Comparison of ENCODE assay signal across 7 cellular contexts in the genomic region with DNA sequence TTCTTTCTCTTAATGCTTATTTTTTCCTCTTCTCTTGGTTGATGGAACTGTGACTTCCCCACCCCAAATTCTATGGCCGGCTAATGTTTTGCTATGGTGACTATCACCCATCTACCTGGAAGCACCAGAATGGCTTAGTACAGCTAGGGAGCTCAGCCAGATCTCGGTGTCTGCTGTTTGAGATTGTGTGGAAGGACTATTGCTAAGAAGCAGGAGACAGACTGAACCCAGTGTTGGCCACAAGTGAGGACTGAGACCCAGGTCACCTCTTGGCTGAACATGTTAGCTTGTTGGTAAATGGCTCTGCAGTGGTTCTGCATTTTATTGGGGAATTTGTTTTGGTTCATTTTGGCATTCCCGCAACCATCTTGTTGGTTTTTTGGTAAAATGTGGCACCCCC. TPM values are rescaled to one million over a fixed set of nuclear protein-coding genes. Genes with fewer than 3 reads are reported as not detected.
DNase-seq lines count a peak whose midpoint lies in the region; ATAC-seq and TF ChIP-seq lines count a peak whose summit lies in the region.

No MANE protein-coding gene starts in this region.

- peak overlapping the region; percentile 88 for H3K27ac Mint-ChIP-seq in activated CD4-positive, alpha-beta memory T cell treated with anti-CD3 and anti-CD28 coated beads, Interleukin-2, amount 10 ng/mL, durations not matched to agents 7 days and 5 days
- H3K27ac Mint-ChIP-seq in stimulated activated naive CD8-positive, alpha-beta T cell treated with anti-CD3 and anti-CD28 coated beads, Interleukin-15, amount 100 ng/mL, for 72 hours = peak overlapping the region; percentile 87 to 94

- peaks cover 17% of the 10 kb centered on the region for H3K36me3 Mint-ChIP-seq in activated CD4-positive, alpha-beta memory T cell treated with anti-CD3 and anti-CD28 coated beads, Interleukin-2, amount 10 ng/mL, durations not matched to agents 7 days and 5 days (ENCODE audit: low read depth)

- POLR2A ChIA-PET in HEK293 (lab: Yijun Ruan, JAX) = interaction anchor here (0.6 to 4.9 kb wide), 13 partner anchors 9 to 288 kb away, joined by 3 to 39 read pairs (median 4); no protein-coding TSS in a partner anchor
- POLR2A ChIA-PET in activated CD4-positive, alpha-beta memory T cell treated with anti-CD3 and anti-CD28 coated beads, Interleukin-2, amount 10 ng/mL, durations not matched to agents 7 days and 5 days (lab: Charles Lee) = interaction anchor here (1.2 to 5.9 kb wide), 8 partner anchors 8 to 160 kb away, joined by 3 to 42 read pairs (median 4); no protein-coding TSS in a partner anchor

- peaks cover 17% of the 10 kb centered on the region for H3K4me1 ChIP-seq in HEK293 (ENCODE audit: control insufficient read depth, insufficient read depth, low read length)
- H3K4me1 ChIP-seq in hepatocyte (ENCODE audit: insufficient read depth) = peaks cover 33% of the 10 kb centered on the region

- H3K27me3 ChIP-seq in hepatocyte = no peaks in the 10 kb centered on the region

- H3K4me3 Mint-ChIP-seq in activated CD4-positive, alpha-beta memory T cell treated with anti-CD3 and anti-CD28 coated beads, Interleukin-2, amount 10 ng/mL, durations not matched to agents 7 days and 5 days = peak overlapping the region; percentile 81
- peak overlapping the region; percentile 87 to 91 for H3K4me3 Mint-ChIP-seq in stimulated activated naive CD8-positive, alpha-beta T cell treated with anti-CD3 and anti-CD28 coated beads, Interleukin-15, amount 100 ng/mL, for 72 hours

- 47% methylated on average over 3 of the region's 3 CpGs for WGBS in hepatocyte (ENCODE audit: low lambda C conversion rate, missing lambda C conversion rate)

- TF ChIP-seq CTCF in HEK293 (tag by site-specific recombination; IDR thresholded peaks at IDR 0.05) (no peak), hepatocyte (IDR thresholded peaks at IDR 0.05; ENCODE audit: poor library complexity) (no peak), omental fat pad (IDR thresholded peaks at IDR 0.05) (no peak)

- peaks cover 68% of the 10 kb centered on the region for H4K20me1 ChIP-seq in hepatocyte (ENCODE audit: insufficient read depth, poor library complexity, severe bottlenecking)

- H3K9me3 ChIP-seq in HEK293 (ENCODE audit: control insufficient read depth, insufficient read depth, low read depth, low read length) (no peaks in the 10 kb centered on the region), hepatocyte (ENCODE audit: low read depth) (no peaks in the 10 kb centered on the region)

- H3K4me3 ChIP-seq in HEK293 (ENCODE audit: low read depth, low read length) = peak overlapping the region; percentile 35
- H3K4me3 ChIP-seq in hepatocyte = no peak overlapping the region

- H3K36me3 ChIP-seq in HEK293 (ENCODE audit: control insufficient read depth in 2 of 2, insufficient read depth in 1 of 2, low read length in 2 of 2) (peaks cover 0 to 27% of the 10 kb centered on the region in 2 experiments; a peak in 1 of 3 replicates), hepatocyte (replicated peaks; ENCODE audit: insufficient read depth, low read depth) (no peaks in the 10 kb centered on the region)

- H3K4me1 Mint-ChIP-seq in activated CD4-positive, alpha-beta memory T cell treated with anti-CD3 and anti-CD28 coated beads, Interleukin-2, amount 10 ng/mL, durations not matched to agents 7 days and 5 days = peaks cover 69% of the 10 kb centered on the region
- peaks cover 75% of the 10 kb centered on the region for H3K4me1 Mint-ChIP-seq in stimulated activated naive CD8-positive, alpha-beta T cell treated with anti-CD3 and anti-CD28 coated beads, Interleukin-15, amount 100 ng/mL, for 72 hours

- peak overlapping the region; percentile 3; the same call in 1 of the 2 replicates for H3K27ac ChIP-seq in HEK293 (ENCODE audit: extremely low read depth, low read depth, low read length)
- peak overlapping the region; percentile 65 for H3K27ac ChIP-seq in hepatocyte

- no peaks in the 10 kb centered on the region for H3K9me3 Mint-ChIP-seq in activated CD4-positive, alpha-beta memory T cell treated with anti-CD3 and anti-CD28 coated beads, Interleukin-2, amount 10 ng/mL, durations not matched to agents 7 days and 5 days
- no peaks in the 10 kb centered on the region for H3K9me3 Mint-ChIP-seq in stimulated activated naive CD8-positive, alpha-beta T cell treated with anti-CD3 and anti-CD28 coated beads, Interleukin-15, amount 100 ng/mL, for 72 hours

- no peaks in the 10 kb centered on the region for H3K9me2 ChIP-seq in hepatocyte (replicated peaks; ENCODE audit: insufficient read depth)

- H3K4me2 ChIP-seq in hepatocyte = peak overlapping the region; percentile 95

- no peak for ATAC-seq in stimulated activated naive CD8-positive, alpha-beta T cell treated with anti-CD3 and anti-CD28 coated beads, Interleukin-15, amount 100 ng/mL, for 72 hours
- ATAC-seq in omental fat pad (ENCODE audit: low FRiP score) = no peak
- no peak for ATAC-seq in HG03378 (IDR thresholded peaks at IDR 0.05; ENCODE audit: unreplicated experiment)

- H3K27me3 Mint-ChIP-seq in activated CD4-positive, alpha-beta memory T cell treated with anti-CD3 and anti-CD28 coated beads, Interleukin-2, amount 10 ng/mL, durations not matched to agents 7 days and 5 days = no peaks in the 10 kb centered on the region
- no peaks in the 10 kb centered on the region for H3K27me3 Mint-ChIP-seq in stimulated activated naive CD8-positive, alpha-beta T cell treated with anti-CD3 and anti-CD28 coated beads, Interleukin-15, amount 100 ng/mL, for 72 hours

- no peak for DNase-seq in activated CD4-positive, alpha-beta memory T cell treated with anti-CD3 and anti-CD28 coated beads, Interleukin-2, amount 10 ng/mL, durations not matched to agents 7 days and 5 days
- DNase-seq in hepatocyte (ENCODE audit: low spot score) = peak; percentile 14
- no peak for DNase-seq in stimulated activated naive CD8-positive, alpha-beta T cell treated with anti-CD3 and anti-CD28 coated beads, Interleukin-15, amount 100 ng/mL, for 72 hours
- DNase-seq in omental fat pad (ENCODE audit: low spot score) = no peak
- DNase-seq in NCI-H345 treated with DMSO at 0.1 percent for 48 hours (lab: John Stamatoyannopoulos, UW; ENCODE audit: unreplicated experiment) = no peak

- H2AFZ ChIP-seq in hepatocyte = no peak overlapping the region

- CTCF ChIA-PET in HEK293 (lab: Yijun Ruan, JAX) = interaction anchor here (0.6 to 2.0 kb wide), 10 partner anchors 9 to 1512 kb away, joined by 3 to 9 read pairs (median 4); no protein-coding TSS in a partner anchor
- CTCF ChIA-PET in activated CD4-positive, alpha-beta memory T cell treated with anti-CD3 and anti-CD28 coated beads, Interleukin-2, amount 10 ng/mL, durations not matched to agents 7 days and 5 days (lab: Charles Lee) = interaction anchor here (0.7 to 3.6 kb wide), 7 partner anchors 11 to 333 kb away, joined by 3 to 20 read pairs (median 5); no protein-coding TSS in a partner anchor

- H3K79me2 ChIP-seq in hepatocyte = peaks cover 72% of the 10 kb centered on the region

TF ChIP-seq in HEK293, 187 proteins besides CTCF, POLR2A, EP300 and RAD21 (continues in another document):
- TF ChIP-seq BCL11A (tag by site-specific recombination; IDR thresholded peaks at IDR 0.05; ENCODE audit: low read depth) (no peak), ZNF426 (tag by site-specific recombination; IDR thresholded peaks at IDR 0.05) (no peak), KLF16 (tag by site-specific recombination; IDR thresholded peaks at IDR 0.05) (no peak), SALL2 (tag by site-specific recombination; IDR thresholded peaks at IDR 0.05; ENCODE audit: borderline replicate concordance) (no peak), ZNF174 (tag by site-specific recombination; IDR thresholded peaks at IDR 0.05) (no peak), ZNF521 (tag by site-specific recombination; IDR thresholded peaks at IDR 0.05) (no peak), ZNF747 (tag by site-specific recombination; IDR thresholded peaks at IDR 0.05) (no peak), ZNF501 (tag by site-specific recombination; IDR thresholded peaks at IDR 0.05) (no peak), PRDM1 (tag by site-specific recombination; IDR thresholded peaks at IDR 0.05) (no peak), ZNF514 (tag by site-specific recombination; IDR thresholded peaks at IDR 0.05) (no peak)
- TF ChIP-seq, protein P1, sequence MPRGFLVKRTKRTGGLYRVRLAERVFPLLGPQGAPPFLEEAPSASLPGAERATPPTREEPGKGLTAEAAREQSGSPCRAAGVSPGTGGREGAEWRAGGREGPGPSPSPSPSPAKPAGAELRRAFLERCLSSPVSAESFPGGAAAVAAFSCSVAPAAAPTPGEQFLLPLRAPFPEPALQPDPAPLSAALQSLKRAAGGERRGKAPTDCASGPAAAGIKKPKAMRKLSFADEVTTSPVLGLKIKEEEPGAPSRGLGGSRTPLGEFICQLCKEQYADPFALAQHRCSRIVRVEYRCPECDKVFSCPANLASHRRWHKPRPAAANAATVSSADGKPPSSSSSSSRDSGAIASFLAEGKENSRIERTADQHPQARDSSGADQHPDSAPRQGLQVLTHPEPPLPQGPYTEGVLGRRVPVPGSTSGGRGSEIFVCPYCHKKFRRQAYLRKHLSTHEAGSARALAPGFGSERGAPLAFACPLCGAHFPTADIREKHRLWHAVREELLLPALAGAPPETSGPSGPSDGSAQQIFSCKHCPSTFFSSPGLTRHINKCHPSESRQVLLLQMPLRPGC (tag by site-specific recombination; IDR thresholded peaks at IDR 0.05) = no peak
- TF ChIP-seq, protein P2, sequence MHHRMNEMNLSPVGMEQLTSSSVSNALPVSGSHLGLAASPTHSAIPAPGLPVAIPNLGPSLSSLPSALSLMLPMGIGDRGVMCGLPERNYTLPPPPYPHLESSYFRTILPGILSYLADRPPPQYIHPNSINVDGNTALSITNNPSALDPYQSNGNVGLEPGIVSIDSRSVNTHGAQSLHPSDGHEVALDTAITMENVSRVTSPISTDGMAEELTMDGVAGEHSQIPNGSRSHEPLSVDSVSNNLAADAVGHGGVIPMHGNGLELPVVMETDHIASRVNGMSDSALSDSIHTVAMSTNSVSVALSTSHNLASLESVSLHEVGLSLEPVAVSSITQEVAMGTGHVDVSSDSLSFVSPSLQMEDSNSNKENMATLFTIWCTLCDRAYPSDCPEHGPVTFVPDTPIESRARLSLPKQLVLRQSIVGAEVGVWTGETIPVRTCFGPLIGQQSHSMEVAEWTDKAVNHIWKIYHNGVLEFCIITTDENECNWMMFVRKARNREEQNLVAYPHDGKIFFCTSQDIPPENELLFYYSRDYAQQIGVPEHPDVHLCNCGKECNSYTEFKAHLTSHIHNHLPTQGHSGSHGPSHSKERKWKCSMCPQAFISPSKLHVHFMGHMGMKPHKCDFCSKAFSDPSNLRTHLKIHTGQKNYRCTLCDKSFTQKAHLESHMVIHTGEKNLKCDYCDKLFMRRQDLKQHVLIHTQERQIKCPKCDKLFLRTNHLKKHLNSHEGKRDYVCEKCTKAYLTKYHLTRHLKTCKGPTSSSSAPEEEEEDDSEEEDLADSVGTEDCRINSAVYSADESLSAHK (tag by site-specific recombination; IDR thresholded peaks at IDR 0.05) = no peak

RNA-seq across cellular contexts. Expression of a gene that starts 2.7 kb away (rescaled TPM):
- total RNA-seq in activated CD4-positive, alpha-beta memory T cell treated with anti-CD3 and anti-CD28 coated beads, Interleukin-2, amount 10 ng/mL, durations not matched to agents 7 days and 5 days = 100 to 1,000 TPM; 178 to 190 TPM
- total RNA-seq in hepatocyte (76.8 and 118 TPM in 2 replicates), omental fat pad (100 to 1,000 TPM in 2 of 4 donors, 10 to 100 TPM in 2; 80.7 to 126 (median 100) TPM)
- 44.6 and 48.2 TPM in 2 replicates for polyA plus RNA-seq in hepatocyte
